ENCODE assay signal across 8 cellular contexts in the genomic region with DNA sequence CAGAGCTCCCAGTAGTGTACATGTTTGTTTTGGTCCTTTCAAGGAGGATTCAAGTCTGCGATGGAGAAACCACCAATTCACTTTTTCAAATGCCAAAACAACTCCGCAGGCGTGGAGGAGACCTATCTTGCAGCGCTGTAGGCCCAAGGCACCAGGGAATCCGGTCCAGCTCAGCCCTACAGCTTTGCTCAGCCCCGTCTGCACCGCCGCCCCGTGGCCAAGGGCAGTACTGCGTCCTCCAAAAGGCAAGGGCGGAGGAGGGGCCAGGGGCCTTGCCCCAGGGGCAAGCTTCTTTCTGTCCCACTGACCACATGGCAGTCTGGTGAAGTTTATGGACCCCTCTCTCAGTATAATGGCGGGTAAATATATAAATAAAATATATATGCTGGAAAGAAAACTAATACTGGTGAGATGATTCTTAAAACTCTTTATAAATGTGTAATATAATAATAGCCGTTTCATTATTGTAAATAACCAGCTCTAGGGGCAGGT. TPM values are rescaled to one million over a fixed set of nuclear protein-coding genes. Genes with fewer than 3 reads are reported as not detected.
DNase-seq lines count a peak whose midpoint lies in the region; ATAC-seq, FAIRE-seq and TF ChIP-seq lines count a peak whose summit lies in the region.

No MANE protein-coding gene starts in this region.

- WGBS in pancreas, 2 donors, result 6 to 11% methylated on average over 13 of the region's 13 CpGs
- WGBS in tibial nerve, 2 donors, result 5 to 10% methylated on average over 13 of the region's 13 CpGs

- peak; percentile 76 to 98 (median 97) for TF ChIP-seq CTCF in pancreas (IDR thresholded peaks at IDR 0.05)
- TF ChIP-seq CTCF in tibial nerve (IDR thresholded peaks at IDR 0.05), result peak; percentile 87 to 99 (median 92)

- H3K4me3 ChIP-seq in SJSA1, result no peak overlapping the region
- H3K4me3 ChIP-seq in pancreas, result no peak overlapping the region
- H3K4me3 ChIP-seq in tibial nerve, result no peak overlapping the region

- TF ChIP-seq EP300 in tibial nerve (IDR thresholded peaks at IDR 0.05), result peak in 1 of 2 donors; percentile 63

- H3K27me3 ChIP-seq in SJSA1 (replicated peaks) (peaks cover 13% of the 10 kb centered on the region), pancreas (no peaks in the 10 kb centered on the region), tibial nerve (peaks cover 0 to 5% of the 10 kb centered on the region in 2 donors)

- DNase-seq in Kasumi-1 (lab: John Stamatoyannopoulos, UW) (peak; percentile 45 to 61), SJSA1 (ENCODE audit: low read depth in 1 of 2, low spot score in 2 of 2) (peak; percentile 70 to 88), glomerular endothelial cell (ENCODE audit: extremely low read depth, low read depth, low spot score) (peak; percentile 12), pancreas (peak; percentile 71 to 97 (median 86)), tibial nerve (ENCODE audit: low spot score in 2 of 2) (peak; percentile 68 to 90)
- peak; percentile 51 to 78 (median 68) for DNase-seq in activated naive CD4-positive, alpha-beta T cell (lab: John Stamatoyannopoulos, UW)

- H3K9ac ChIP-seq in ES-I3 (ENCODE audit: low read depth, low read length), result peak overlapping the region; percentile 28; the same call in 1 of the 2 replicates

- no peaks in the 10 kb centered on the region for H3K36me3 ChIP-seq in ES-I3 (ENCODE audit: insufficient read depth, low read length)
- H3K36me3 ChIP-seq in SJSA1, result no peaks in the 10 kb centered on the region
- H3K36me3 ChIP-seq in pancreas, result no peaks in the 10 kb centered on the region
- H3K36me3 ChIP-seq in tibial nerve, result no peaks in the 10 kb centered on the region

- FAIRE-seq in pancreas (lab: Jason Lieb, UNC), result no peak

- no peak for TF ChIP-seq POLR2A in tibial nerve (IDR thresholded peaks at IDR 0.05)

- no peaks in the 10 kb centered on the region for H3K9me3 ChIP-seq in ES-I3 (ENCODE audit: control insufficient read depth, insufficient read depth, low read length)
- H3K9me3 ChIP-seq in SJSA1 (replicated peaks), result no peaks in the 10 kb centered on the region
- H3K9me3 ChIP-seq in pancreas, result no peaks in the 10 kb centered on the region
- no peaks in the 10 kb centered on the region for H3K9me3 ChIP-seq in tibial nerve

- intact Hi-C loops in pancreas (cut with DNase I), result no loop called here

- no peak overlapping the region for H3K27ac ChIP-seq in SJSA1
- peak overlapping the region in 3 of 4 donors; percentile 29 to 47 (median 46) for H3K27ac ChIP-seq in pancreas
- peak overlapping the region in 1 of 4 donors; percentile 47 for H3K27ac ChIP-seq in tibial nerve

- peak; percentile 91 to 99 (median 98) for ATAC-seq in pancreas
- ATAC-seq in GM21423 (IDR thresholded peaks at IDR 0.05; ENCODE audit: unreplicated experiment), result no peak

- H3K4me1 ChIP-seq in ES-I3 (ENCODE audit: insufficient read depth, low read length) (peaks cover 10% of the 10 kb centered on the region), SJSA1 (replicated peaks) (0 out of 2 replicates have a peak, but pooled peaks cover 3% of the 10 kb centered on the region), pancreas (peaks cover 0 to 5% (median 0%) of the 10 kb centered on the region in 3 donors), tibial nerve (peaks cover 0 to 18% (median 0%) of the 10 kb centered on the region in 4 donors)

RNA-seq across cellular contexts. Expression of gene CD300LG, which starts 0.7 kb away (rescaled TPM):
- total RNA-seq in SJSA1 (2014; rRNA removed; shearing (Covaris generic)), result not detected in 2 replicates
- total RNA-seq in glomerular endothelial cell (not detected in 2 replicates), pancreas (under 1 TPM; 0.09 to 0.69 (median 0.37) TPM), tibial nerve (10 to 100 TPM in 1 of 4 donors, 1 to 10 TPM in 3; 4.0 to 12.9 (median 8.1) TPM)
- polyA plus RNA-seq in pancreas, result 1 to 10 TPM in 1 of 2 donors, under 1 TPM in 1; 0.47 to 4.3 TPM

RNA-seq across cellular contexts. Expression of gene MPP3, which starts 13.3 kb away (rescaled TPM):
- 2.4 and 6.4 TPM in 2 replicates for total RNA-seq in SJSA1 (2014; rRNA removed; shearing (Covaris generic))
- total RNA-seq in glomerular endothelial cell (3.6 and 4.1 TPM in 2 replicates), pancreas (1 to 10 TPM; 3.4 to 7.0 (median 4.9) TPM), tibial nerve (10 to 100 TPM; 19.2 to 31.5 (median 22.1) TPM)
- 10 to 100 TPM; 15.5 to 42.5 TPM for polyA plus RNA-seq in pancreas

Comparison
In these comparisons a context has a peak if more than half of its experiments do, and no peak if none do; other contexts are left out.
1. DNase-seq: peak in every context shown above with its lines; median percentile 86 in pancreas; 79 in SJSA1; 79 in tibial nerve; 68 in activated naive CD4-positive, alpha-beta T cell; 53 in Kasumi-1; 12 in glomerular endothelial cell.